ENCODE assay signal across 10 cellular contexts in the genomic region with DNA sequence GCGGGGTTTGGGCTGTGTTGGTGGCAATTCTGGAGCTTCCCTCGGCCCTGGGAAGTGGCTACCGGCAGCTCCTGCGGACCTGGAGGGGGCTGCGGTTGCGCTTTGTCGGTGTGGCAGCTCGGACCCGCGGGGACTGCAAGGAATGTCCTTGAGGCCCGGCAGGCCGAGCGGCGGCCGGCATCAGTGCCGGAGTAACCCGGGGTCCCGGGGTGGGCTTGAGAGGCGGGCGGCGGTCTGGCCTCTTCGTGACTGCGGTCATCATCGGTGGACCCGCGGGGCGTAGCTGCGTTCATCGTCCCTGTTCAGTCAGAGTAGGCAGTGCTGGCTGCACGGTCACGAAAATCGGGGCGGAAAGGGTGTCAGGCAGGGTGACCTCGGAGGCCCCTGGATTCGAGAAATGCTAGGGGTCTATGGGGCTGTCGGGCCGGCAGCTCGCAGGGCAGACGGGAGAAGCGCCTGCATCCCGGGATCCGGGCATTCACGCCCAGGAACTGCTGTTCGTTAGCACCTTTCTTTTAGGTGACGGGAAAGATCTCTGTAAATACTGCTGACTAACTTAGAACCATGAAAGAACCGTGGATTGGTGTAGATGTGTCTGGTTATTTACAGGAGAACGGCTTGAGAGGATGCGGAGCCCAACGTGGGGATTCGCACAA. TPM values are rescaled to one million over a fixed set of nuclear protein-coding genes. Genes with fewer than 3 reads are reported as not detected.
DNase-seq lines count a peak whose midpoint lies in the region; ATAC-seq lines count a peak whose summit lies in the region.
"Had no signal": no experiment of that assay in that cellular context is flagged by ENCODE, and none has a peak within 500 bp of the region (broad histone marks: within the 10 kb centered on the region; RNA-seq: fewer than 3 reads in every experiment).

No MANE protein-coding gene starts in this region.

- H4K5ac ChIP-seq in mesendoderm (ENCODE audit: low read length), result no peak overlapping the region

- no peak overlapping the region for H2BK15ac ChIP-seq in mesendoderm (replicated peaks; ENCODE audit: low read depth)

- no peak overlapping the region for H4K8ac ChIP-seq in mesendoderm (ENCODE audit: low read depth, low read length)

- peak overlapping the region; percentile 91 for H3K18ac ChIP-seq in mesendoderm (ENCODE audit: low read length)

- peak overlapping the region; percentile 81 for H3K27ac ChIP-seq in duodenal mucosa (ENCODE audit: low read depth, low read length)
- H3K27ac ChIP-seq in mesendoderm (ENCODE audit: low read depth, low read length), result peak overlapping the region; percentile 89

- H3K79me2 ChIP-seq in mesendoderm (ENCODE audit: control insufficient read depth, insufficient read depth, low read length), result peaks cover 47% of the 10 kb centered on the region

- H3K79me1 ChIP-seq in mesendoderm (ENCODE audit: low read length), result no peaks in the 10 kb centered on the region

- peaks cover 29% of the 10 kb centered on the region for H3K36me3 Mint-ChIP-seq in activated T-helper 17 cell treated with anti-CD3 and anti-CD28 coated beads, Interleukin-2, amount 50 U/mL, for 72 hours (ENCODE audit: low read depth)

- H3K4me2 ChIP-seq in mesendoderm (ENCODE audit: low read length), result peak overlapping the region; percentile 32

- peak overlapping the region; percentile 65 for H2BK5ac ChIP-seq in mesendoderm (ENCODE audit: low read length)

- H3K9ac ChIP-seq in duodenal mucosa (ENCODE audit: low read depth in 1 of 2, low read length in 2 of 2), result peak overlapping the region; percentile 82 to 92
- H3K9ac ChIP-seq in mesendoderm (ENCODE audit: low read length), result peak overlapping the region; percentile 78

- H3K4me3 Mint-ChIP-seq in stimulated activated naive CD8-positive, alpha-beta T cell treated with anti-CD3 and anti-CD28 coated beads, Interleukin-15, amount 100 ng/mL, for 72 hours, result no peak overlapping the region
- H3K4me3 Mint-ChIP-seq in activated T-helper 17 cell treated with anti-CD3 and anti-CD28 coated beads, Interleukin-2, amount 50 U/mL, for 72 hours, result no peak overlapping the region
- H3K4me3 Mint-ChIP-seq: stimulated activated naive CD8-positive, alpha-beta T cell treated with anti-CD3 and anti-CD28 coated beads, Interleukin-15, Interleukin-2, amounts not matched to agents 100 ng/mL and 50 ng/mL, for 24 hours; T-helper 1 cell treated with Interleukin-12 subunit alpha and Interleukin-12 subunit beta and Interleukin-4 antibody, amounts not matched to agents 30 μg/mL and 1 μg/mL, for 36 hours had no signal

- peak overlapping the region; percentile 90 for H3K56ac ChIP-seq in mesendoderm (ENCODE audit: low read length)

- H3K27me3 ChIP-seq in duodenal mucosa (ENCODE audit: control insufficient read depth in 1 of 2, insufficient read depth in 2 of 2, low read length in 2 of 2), result no peaks in the 10 kb centered on the region
- no peaks in the 10 kb centered on the region for H3K27me3 ChIP-seq in mesendoderm (ENCODE audit: insufficient read depth, low read length, poor library complexity)

- H3K9me3 ChIP-seq in duodenal mucosa (ENCODE audit: control insufficient read depth in 1 of 2, low read length in 2 of 2), result no peaks in the 10 kb centered on the region

- peak; percentile 50 for DNase-seq in ELR (ENCODE audit: low read depth)
- peak; percentile 20 for DNase-seq in T-helper 9 cell
- DNase-seq in mesendoderm, result peak; percentile 29
- DNase-seq in stimulated activated naive CD8-positive, alpha-beta T cell treated with anti-CD3 and anti-CD28 coated beads, Interleukin-15, amount 100 ng/mL, for 72 hours, result peak; percentile 50 to 52
- DNase-seq in NOMO-1 treated with dmso at 0.1 percent for 144 hours (lab: John Stamatoyannopoulos, UW; ENCODE audit: unreplicated experiment), result no peak

- no CpG with 5 or more reads among the region's 50 CpGs for whole genome bisulfite sequencing in mesendoderm (ENCODE audit: extremely low coverage, insufficient coverage, low lambda C conversion rate)

- H3K9me3 Mint-ChIP-seq in stimulated activated naive CD8-positive, alpha-beta T cell treated with anti-CD3 and anti-CD28 coated beads, Interleukin-15, amount 100 ng/mL, for 72 hours, result no peaks in the 10 kb centered on the region
- H3K9me3 Mint-ChIP-seq in activated T-helper 17 cell treated with anti-CD3 and anti-CD28 coated beads, Interleukin-2, amount 50 U/mL, for 72 hours, result no peaks in the 10 kb centered on the region
- H3K9me3 Mint-ChIP-seq: stimulated activated naive CD8-positive, alpha-beta T cell treated with anti-CD3 and anti-CD28 coated beads, Interleukin-15, Interleukin-2, amounts not matched to agents 100 ng/mL and 50 ng/mL, for 24 hours; T-helper 1 cell treated with Interleukin-12 subunit alpha and Interleukin-12 subunit beta and Interleukin-4 antibody, amounts not matched to agents 30 μg/mL and 1 μg/mL, for 36 hours had no signal

- H3K23ac ChIP-seq in mesendoderm (ENCODE audit: low read length), result no peak overlapping the region

- no peak overlapping the region for H2AK5ac ChIP-seq in mesendoderm (ENCODE audit: low read length)

- peak; percentile 1 for ATAC-seq in HG02759 (IDR thresholded peaks at IDR 0.05; ENCODE audit: unreplicated experiment)
- peak; percentile 16 for ATAC-seq in stimulated activated naive CD8-positive, alpha-beta T cell treated with anti-CD3 and anti-CD28 coated beads, Interleukin-15, amount 100 ng/mL, for 72 hours
- ATAC-seq in activated T-helper 17 cell treated with anti-CD3 and anti-CD28 coated beads, Interleukin-2, amount 50 U/mL, for 72 hours (replicated peaks), result no peak

- peak overlapping the region; percentile 76 to 84 for H3K4me3 ChIP-seq in duodenal mucosa (ENCODE audit: low read depth in 1 of 2, low read length in 2 of 2)
- H3K4me3 ChIP-seq in mesendoderm (ENCODE audit: low read length), result peak overlapping the region; percentile 94

- peak overlapping the region; percentile 89 for H3K4ac ChIP-seq in mesendoderm (ENCODE audit: low read depth, low read length)

- no peaks in the 10 kb centered on the region for H3K36me3 ChIP-seq in duodenal mucosa (ENCODE audit: control insufficient read depth in 1 of 2, insufficient read depth in 2 of 2, low read length in 2 of 2)
- no peaks in the 10 kb centered on the region for H3K36me3 ChIP-seq in mesendoderm (ENCODE audit: control insufficient read depth, insufficient read depth, low read length)

- no peaks in the 10 kb centered on the region for H3K27me3 Mint-ChIP-seq in stimulated activated naive CD8-positive, alpha-beta T cell treated with anti-CD3 and anti-CD28 coated beads, Interleukin-15, amount 100 ng/mL, for 72 hours
- no peaks in the 10 kb centered on the region for H3K27me3 Mint-ChIP-seq in activated T-helper 17 cell treated with anti-CD3 and anti-CD28 coated beads, Interleukin-2, amount 50 U/mL, for 72 hours
- H3K27me3 Mint-ChIP-seq: stimulated activated naive CD8-positive, alpha-beta T cell treated with anti-CD3 and anti-CD28 coated beads, Interleukin-15, Interleukin-2, amounts not matched to agents 100 ng/mL and 50 ng/mL, for 24 hours had no signal

- H3K4me1 Mint-ChIP-seq in stimulated activated naive CD8-positive, alpha-beta T cell treated with anti-CD3 and anti-CD28 coated beads, Interleukin-15, amount 100 ng/mL, for 72 hours, result peaks cover 38% of the 10 kb centered on the region
- peaks cover 19% of the 10 kb centered on the region for H3K4me1 Mint-ChIP-seq in activated T-helper 17 cell treated with anti-CD3 and anti-CD28 coated beads, Interleukin-2, amount 50 U/mL, for 72 hours

- H2BK120ac ChIP-seq in mesendoderm (ENCODE audit: low read depth, low read length), result peak overlapping the region; percentile 88

- H3K4me1 ChIP-seq in duodenal mucosa (ENCODE audit: control insufficient read depth in 1 of 2, insufficient read depth in 2 of 2, low read length in 2 of 2), result peaks cover 23 to 36% of the 10 kb centered on the region in 2 donors
- no peaks in the 10 kb centered on the region for H3K4me1 ChIP-seq in mesendoderm (ENCODE audit: control insufficient read depth, low read depth, low read length)

- peak overlapping the region in 1 of 2 donors; percentile 21 for H3K27ac Mint-ChIP-seq in stimulated activated naive CD8-positive, alpha-beta T cell treated with anti-CD3 and anti-CD28 coated beads, Interleukin-15, amount 100 ng/mL, for 72 hours
- no peak overlapping the region for H3K27ac Mint-ChIP-seq in activated T-helper 17 cell treated with anti-CD3 and anti-CD28 coated beads, Interleukin-2, amount 50 U/mL, for 72 hours
- H3K27ac Mint-ChIP-seq: stimulated activated naive CD8-positive, alpha-beta T cell treated with anti-CD3 and anti-CD28 coated beads, Interleukin-15, Interleukin-2, amounts not matched to agents 100 ng/mL and 50 ng/mL, for 24 hours; T-helper 1 cell treated with Interleukin-12 subunit alpha and Interleukin-12 subunit beta and Interleukin-4 antibody, amounts not matched to agents 30 μg/mL and 1 μg/mL, for 36 hours had no signal

RNA-seq across cellular contexts. Expression of gene HMGCR, which starts 0.5 kb away (rescaled TPM):
- 142 TPM for polyA plus RNA-seq in mesendoderm (2013, experiment 1 of 2)
- 146 TPM for polyA plus RNA-seq in mesendoderm (2013, experiment 2 of 2)
- 10 to 100 TPM; 47.3 to 49.4 TPM for total RNA-seq in activated T-helper 17 cell treated with anti-CD3 and anti-CD28 coated beads, Interleukin-2, amount 50 U/mL, for 72 hours
